In the genomic region with DNA sequence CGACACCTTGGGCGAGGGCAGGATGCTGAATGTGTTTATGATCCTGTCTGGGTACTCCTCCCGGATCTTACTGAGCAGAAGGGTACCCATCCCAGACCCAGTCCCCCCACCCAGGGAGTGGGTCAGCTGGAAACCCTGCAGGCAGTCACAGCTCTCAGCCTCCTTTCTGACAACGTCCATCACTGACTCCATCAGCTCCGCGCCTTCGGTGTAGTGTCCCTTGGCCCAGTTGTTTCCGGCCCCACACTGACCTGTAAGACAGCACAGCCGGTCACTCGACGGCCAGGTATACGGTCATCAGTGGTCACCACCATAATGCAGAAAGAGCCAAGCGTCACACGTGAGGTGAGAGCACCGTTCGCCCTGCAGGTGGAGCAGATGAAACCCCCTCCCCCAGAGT, we compare ENCODE assay signal across 3 cellular contexts. TPM values are rescaled to one million over a fixed set of nuclear protein-coding genes. Genes with fewer than 3 reads are reported as not detected.
"Had no signal": no experiment of that assay in that cellular context is flagged by ENCODE, and none has a peak within 500 bp of the region (broad histone marks: within the 10 kb centered on the region; RNA-seq: fewer than 3 reads in every experiment).

No MANE protein-coding gene starts in this region.

RNA-seq across cellular contexts. Expression of a gene that starts 1.2 kb away (rescaled TPM):
- total RNA-seq: GM23248, H4, HFFc6 had no signal
- polyA plus RNA-seq: GM23248 had no signal
